In the genomic region with DNA sequence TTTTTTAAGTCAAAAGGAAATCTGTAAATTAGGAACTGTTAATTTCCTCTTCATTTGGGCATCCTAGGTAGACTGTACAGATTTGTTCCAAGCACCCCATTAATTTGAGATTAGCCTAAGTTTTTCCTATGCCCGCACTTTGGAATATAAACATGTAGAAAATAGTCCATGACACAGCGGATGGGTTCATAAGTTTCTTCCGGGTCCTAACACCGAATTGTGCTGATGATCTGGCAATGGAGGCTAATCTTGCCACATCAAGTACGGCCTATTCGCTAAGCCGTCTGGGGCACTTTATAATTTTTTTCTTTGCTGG, we compare ENCODE assay signal across 8 cellular contexts. TPM values are rescaled to one million over a fixed set of nuclear protein-coding genes. Genes with fewer than 3 reads are reported as not detected.
DNase-seq lines count a peak whose midpoint lies in the region; ATAC-seq and TF ChIP-seq lines count a peak whose summit lies in the region.

No MANE protein-coding gene starts in this region.

- H3K4me1 ChIP-seq in CD8-positive, alpha-beta memory T cell (ENCODE audit: insufficient read depth, low read length) = peaks cover 12% of the 10 kb centered on the region
- H3K4me1 ChIP-seq in ascending aorta (peaks cover 0 to 17% of the 10 kb centered on the region in 2 donors), right lobe of liver (peaks cover 0 to 13% (median 4%) of the 10 kb centered on the region in 4 donors), uterus (no peaks in the 10 kb centered on the region)

- ATAC-seq in HG02943 (IDR thresholded peaks at IDR 0.05; ENCODE audit: low read depth, unreplicated experiment) (peak; percentile 0), right lobe of liver (peak in 3 of 4 donors; percentile 0 to 1 (median 0)), GM18520 (IDR thresholded peaks at IDR 0.05; ENCODE audit: unreplicated experiment) (no peak)

- WGBS in right lobe of liver (ENCODE audit: insufficient coverage, low coverage, low lambda C conversion rate, missing lambda C conversion rate) = 0% methylated on average over 7 of the region's 7 CpGs

- no peaks in the 10 kb centered on the region for H3K36me3 ChIP-seq in CD8-positive, alpha-beta memory T cell (ENCODE audit: insufficient read depth, low read length)
- H3K36me3 ChIP-seq in ascending aorta (no peaks in the 10 kb centered on the region), right lobe of liver (no peaks in the 10 kb centered on the region), uterus (no peaks in the 10 kb centered on the region)

- no peaks in the 10 kb centered on the region for H3K9me3 Mint-ChIP-seq in CD8-positive, alpha-beta memory T cell

- POLR2A ChIA-PET in CD8-positive, alpha-beta memory T cell (lab: Charles Lee) = interaction anchor here (0.8 to 2.8 kb wide), 7 partner anchors 21 to 349 kb away, joined by 3 to 20 read pairs (median 4); partner anchors contain the start of gene MED14

- peak overlapping the region; percentile 91 to 99 (median 96) for H3K4me3 Mint-ChIP-seq in CD8-positive, alpha-beta memory T cell

- TF ChIP-seq CTCF in ascending aorta (IDR thresholded peaks at IDR 0.05) = no peak
- TF ChIP-seq CTCF in right lobe of liver (IDR thresholded peaks at IDR 0.05) = no peak
- no peak for TF ChIP-seq CTCF in uterus (IDR thresholded peaks at IDR 0.05)

- peaks cover 0 to 22% (median 9%) of the 10 kb centered on the region in 3 donors for H3K36me3 Mint-ChIP-seq in CD8-positive, alpha-beta memory T cell

- H3K27ac ChIP-seq in CD8-positive, alpha-beta memory T cell (ENCODE audit: low read depth, low read length) = peak overlapping the region; percentile 96
- peak overlapping the region; percentile 95 to 99 for H3K27ac ChIP-seq in ascending aorta
- peak overlapping the region; percentile 99 for H3K27ac ChIP-seq in right lobe of liver
- H3K27ac ChIP-seq in uterus = peak overlapping the region; percentile 94 to 100

- no peaks in the 10 kb centered on the region for H3K27me3 ChIP-seq in CD8-positive, alpha-beta memory T cell (ENCODE audit: insufficient read depth, low read length, poor library complexity, severe bottlenecking)
- H3K27me3 ChIP-seq in ascending aorta = no peaks in the 10 kb centered on the region
- H3K27me3 ChIP-seq in right lobe of liver = no peaks in the 10 kb centered on the region
- no peaks in the 10 kb centered on the region for H3K27me3 ChIP-seq in uterus

- CTCF ChIA-PET in CD8-positive, alpha-beta memory T cell (lab: Charles Lee) = interaction anchor here (1.0 to 2.0 kb wide), 3 partner anchors 31 to 205 kb away, joined by 3 to 9 read pairs (median 3); no protein-coding TSS in a partner anchor

- H3K27me3 Mint-ChIP-seq in CD8-positive, alpha-beta memory T cell = peaks cover 0 to 15% of the 10 kb centered on the region in 2 donors

- intact Hi-C loops in ascending aorta (cut with DNase I) = loop anchor here (2.0 kb wide), 2 partner anchors 251 to 437 kb away; partner anchors contain the start of genes CXorf38 and DDX3X
- intact Hi-C loops in right lobe of liver (cut with DNase I) = no loop called here
- intact Hi-C loops in uterus (cut with DNase I; ENCODE audit: low total_unique reads) = no loop called here

- H3K27ac Mint-ChIP-seq in CD8-positive, alpha-beta memory T cell = peak overlapping the region; percentile 91 to 100 (median 99)

- no peak for TF ChIP-seq POLR2A in right lobe of liver (IDR thresholded peaks at IDR 0.05)
- no peak for TF ChIP-seq POLR2A in uterus (IDR thresholded peaks at IDR 0.05)

- DNase-seq in CD8-positive, alpha-beta memory T cell = no peak
- DNase-seq in ascending aorta (ENCODE audit: low spot score in 2 of 2) (no peak), right lobe of liver (no peak), uterus (no peak), cortex of kidney (lab: John Stamatoyannopoulos, UW) (no peak), retina (no peak)

- no peaks in the 10 kb centered on the region for H3K9me3 ChIP-seq in CD8-positive, alpha-beta memory T cell (ENCODE audit: low read length)
- H3K9me3 ChIP-seq in ascending aorta (no peaks in the 10 kb centered on the region), right lobe of liver (no peaks in the 10 kb centered on the region), uterus (no peaks in the 10 kb centered on the region)

- H3K4me3 ChIP-seq in CD8-positive, alpha-beta memory T cell (ENCODE audit: low read length) = peak overlapping the region; percentile 83
- H3K4me3 ChIP-seq in ascending aorta (peak overlapping the region; percentile 82 to 84), right lobe of liver (peak overlapping the region; percentile 79 to 87 (median 81)), uterus (peak overlapping the region; percentile 86 to 92)

- H3K4me1 Mint-ChIP-seq in CD8-positive, alpha-beta memory T cell = peaks cover 25 to 38% (median 33%) of the 10 kb centered on the region in 3 donors

RNA-seq across cellular contexts. Expression of gene USP9X, which starts 1.2 kb away (rescaled TPM):
- total RNA-seq in CD8-positive, alpha-beta memory T cell = 10 to 100 TPM; 53.7 to 54.5 TPM
- polyA plus RNA-seq in CD8-positive, alpha-beta memory T cell = 27.1 TPM
- total RNA-seq in ascending aorta = 23.7 TPM
- total RNA-seq in right lobe of liver = 10 to 100 TPM; 53.5 to 76.2 (median 63.1) TPM
- total RNA-seq in uterus = 100 to 1,000 TPM in 2 of 4 donors, 10 to 100 TPM in 2; 32.1 to 167 (median 78.7) TPM
